Comparison of ENCODE assay signal across 8 cellular contexts in genomic region chr20:58691773-58692578, GRCh38. TPM values are rescaled to one million over a fixed set of nuclear protein-coding genes. Genes with fewer than 3 reads are reported as not detected.
DNase-seq lines count a peak whose midpoint lies in the region; ATAC-seq and TF ChIP-seq lines count a peak whose summit lies in the region.

No MANE protein-coding gene starts in this region.

- peaks cover 0 to 2% of the 10 kb centered on the region in 2 donors for H3K9me3 ChIP-seq in esophagus (ENCODE audit: control insufficient read depth in 2 of 2, insufficient read depth in 1 of 2, low read depth in 1 of 2, low read length in 1 of 2)
- no peaks in the 10 kb centered on the region for H3K9me3 ChIP-seq in neutrophil

- H3K36me3 ChIP-seq in esophagus (ENCODE audit: control insufficient read depth in 2 of 2, insufficient read depth in 2 of 2, low read length in 1 of 2), result peaks cover 0 to 19% of the 10 kb centered on the region in 2 donors
- H3K36me3 ChIP-seq in neutrophil, result peaks cover 35% of the 10 kb centered on the region

- TF ChIP-seq CTCF in neutrophil (IDR thresholded peaks at IDR 0.05), result no peak

- DNase-seq in SIG-M5 (lab: John Stamatoyannopoulos, UW), result peak; percentile 27
- DNase-seq in middle frontal gyrus (ENCODE audit: extremely low spot score, low spot score), result no peak
- no peak for DNase-seq in NCI-H187 (lab: John Stamatoyannopoulos, UW)
- DNase-seq in NCI-H446 treated with DMSO at 0.1 percent for 48 hours (lab: John Stamatoyannopoulos, UW), result no peak

- peak; percentile 19 for ATAC-seq in GM19025 (IDR thresholded peaks at IDR 0.05; ENCODE audit: low read depth, unreplicated experiment)
- no peak for ATAC-seq in HG03439 (IDR thresholded peaks at IDR 0.05; ENCODE audit: unreplicated experiment)

- H3K4me3 ChIP-seq in esophagus (ENCODE audit: low read depth in 1 of 2, low read length in 2 of 2), result peak overlapping the region; percentile 29 to 79
- H3K4me3 ChIP-seq in neutrophil (ENCODE audit: low read depth in 1 of 2, low read length in 1 of 2), result peak overlapping the region; percentile 55 to 61

- 56 to 59% methylated on average over 31 of the region's 31 CpGs for WGBS in esophagus, 2 donors

- H3K4me1 ChIP-seq in esophagus (ENCODE audit: control insufficient read depth in 2 of 2, insufficient read depth in 2 of 2, low read length in 1 of 2) (peaks cover 5 to 27% of the 10 kb centered on the region in 2 donors), neutrophil (ENCODE audit: control insufficient read depth in 1 of 2, insufficient read depth in 1 of 2, low read depth in 1 of 2, low read length in 1 of 2) (peaks cover 39 to 40% of the 10 kb centered on the region in 2 experiments)

- H3K27ac ChIP-seq in esophagus (ENCODE audit: low read depth in 2 of 2, low read length in 1 of 2) (peak overlapping the region; percentile 91 to 95), neutrophil (peak overlapping the region; percentile 99)

- H3K27me3 ChIP-seq in esophagus (ENCODE audit: control insufficient read depth in 1 of 2, insufficient read depth in 2 of 2, low read length in 2 of 2), result no peaks in the 10 kb centered on the region
- H3K27me3 ChIP-seq in neutrophil, result no peaks in the 10 kb centered on the region

RNA-seq across cellular contexts. Expression of gene NPEPL1, which starts 0.6 kb away (rescaled TPM):
- polyA plus RNA-seq in esophagus, result 10 to 100 TPM; 33.2 to 42.7 TPM

RNA-seq across cellular contexts. Expression of gene STX16, which starts 40.9 kb away (rescaled TPM):
- 10 to 100 TPM; 27.3 to 51.0 TPM for polyA plus RNA-seq in esophagus
